ENCODE assay signal across 10 cellular contexts in genomic region chr2:149799296-149799695, GRCh38.
DNase-seq lines count a peak whose midpoint lies in the region; ATAC-seq and TF ChIP-seq lines count a peak whose summit lies in the region.
"Had no signal": no experiment of that assay in that cellular context is flagged by ENCODE, and none has a peak within 500 bp of the region (broad histone marks: within the 10 kb centered on the region; RNA-seq: fewer than 3 reads in every experiment).

No MANE protein-coding gene starts in this region.

- TF ChIP-seq CTCF in nephron (IDR thresholded peaks at IDR 0.05; ENCODE audit: unreplicated experiment in 3 of 3) (peak in 2 of 3 experiments; percentile 25 to 42), glutamatergic neuron (IDR thresholded peaks at IDR 0.05; ENCODE audit: partially characterized antibody, unreplicated experiment) (no peak), GM10266 (IDR thresholded peaks at IDR 0.05; ENCODE audit: control insufficient read depth, insufficient read depth, low read depth, missing control alignments) (no peak)

- no peaks in the 10 kb centered on the region for H3K36me3 Mint-ChIP-seq in nephron (ENCODE audit: low read depth)
- H3K36me3 Mint-ChIP-seq in glutamatergic neuron (ENCODE audit: unreplicated experiment) = no peaks in the 10 kb centered on the region

- ATAC-seq in HG03108 (IDR thresholded peaks at IDR 0.05; ENCODE audit: unreplicated experiment) = no peak

- in situ Hi-C loops in G401 (cut with HindIII; ENCODE audit: low sequenced_read_pairs) = no loop called here

- H3K9me3 Mint-ChIP-seq in nephron (peaks cover 3% of the 10 kb centered on the region), glutamatergic neuron (ENCODE audit: unreplicated experiment) (no peaks in the 10 kb centered on the region)

- DNase-seq in G401 (ENCODE audit: low spot score) = peak; percentile 72
- peak; percentile 52 for DNase-seq in NCI-H2107 treated with DMSO at 0.1 percent for 48 hours (lab: John Stamatoyannopoulos, UW; ENCODE audit: unreplicated experiment)
- DNase-seq in dedifferentiated amniotic fluid mesenchymal stem cell (ENCODE audit: extremely low spot score) = peak; percentile 16
- no peak for DNase-seq in activated gamma-delta T cell treated with Interleukin-2 at 50 U/mL for 16 hours
- no peak for DNase-seq in glutamatergic neuron
- no peak for DNase-seq in GM10266 (ENCODE audit: extremely low spot score)
- DNase-seq: stimulated activated CD4-positive, alpha-beta T cell treated with anti-CD3 and anti-CD28 coated beads, Interleukin-15, amount 100 ng/mL, for 24 hours had no signal

- H3K27me3 Mint-ChIP-seq in nephron (ENCODE audit: low read depth) (no peaks in the 10 kb centered on the region), glutamatergic neuron (ENCODE audit: unreplicated experiment) (no peaks in the 10 kb centered on the region)
- H3K27me3 Mint-ChIP-seq: dendritic cell treated with granulocyte-macrophage colony-stimulating factor and Interleukin-4, amounts not matched to agents 40 ng/mL and 50 ng/mL, for 4 days had no signal

- peak overlapping the region in 2 of 3 experiments; percentile 0 to 6 for H3K27ac Mint-ChIP-seq in nephron
- H3K27ac Mint-ChIP-seq in glutamatergic neuron (ENCODE audit: unreplicated experiment) = no peak overlapping the region
- H3K27ac Mint-ChIP-seq: dendritic cell treated with granulocyte-macrophage colony-stimulating factor and Interleukin-4, amounts not matched to agents 40 ng/mL and 50 ng/mL, for 4 days had no signal

- H3K4me3 Mint-ChIP-seq in nephron (no peak overlapping the region), glutamatergic neuron (ENCODE audit: unreplicated experiment) (no peak overlapping the region)
- H3K4me3 Mint-ChIP-seq: dendritic cell treated with granulocyte-macrophage colony-stimulating factor and Interleukin-4, amounts not matched to agents 40 ng/mL and 50 ng/mL, for 4 days had no signal

- H3K4me1 Mint-ChIP-seq in nephron (peaks cover 12% of the 10 kb centered on the region), glutamatergic neuron (ENCODE audit: low read depth, unreplicated experiment) (peaks cover 4% of the 10 kb centered on the region)

Comparison
In these comparisons a context has a peak if more than half of its experiments do, and no peak if none do; other contexts are left out.
1. DNase-seq: peak in G401 (single experiment), NCI-H2107 treated with DMSO at 0.1 percent for 48 hours (single experiment) and dedifferentiated amniotic fluid mesenchymal stem cell (single experiment); none in activated gamma-delta T cell treated with Interleukin-2 at 50 U/mL for 16 hours (single experiment), glutamatergic neuron (single experiment) and GM10266 (single experiment).
2. CTCF ChIP-seq: peak in nephron (2 of 3); none in glutamatergic neuron (single experiment) and GM10266 (single experiment).